ENCODE assay signal across 13 cellular contexts in genomic region chr3:184761120-184761841, GRCh38. TPM values are rescaled to one million over a fixed set of nuclear protein-coding genes. Genes with fewer than 3 reads are reported as not detected.
DNase-seq lines count a peak whose midpoint lies in the region; ATAC-seq, FAIRE-seq and TF ChIP-seq lines count a peak whose summit lies in the region.
"Had no signal": no experiment of that assay in that cellular context is flagged by ENCODE, and none has a peak within 500 bp of the region (broad histone marks: within the 10 kb centered on the region; RNA-seq: fewer than 3 reads in every experiment).

No MANE protein-coding gene starts in this region.

- no peak overlapping the region for H3K27ac ChIP-seq in mesenchymal stem cell (ENCODE audit: low read length, poor library complexity, severe bottlenecking)
- H3K27ac ChIP-seq in uterus = no peak overlapping the region

- peaks cover 90% of the 10 kb centered on the region for H3K4me1 Mint-ChIP-seq in dendritic cell treated with granulocyte-macrophage colony-stimulating factor and Interleukin-4, amounts not matched to agents 40 ng/mL and 50 ng/mL, for 4 days (ENCODE audit: low read depth)
- H3K4me1 Mint-ChIP-seq: activated naive CD8-positive, alpha-beta T cell treated with anti-CD3 and anti-CD28 coated beads for 36 hours had no signal

- no peak overlapping the region for H2BK15ac ChIP-seq in mesenchymal stem cell (ENCODE audit: low read depth, poor library complexity, severe bottlenecking)

- peak overlapping the region in 1 of 2 experiments; percentile 66 for H3K14ac ChIP-seq in mesenchymal stem cell (ENCODE audit: low read length in 2 of 2)

- no peak overlapping the region for H2BK5ac ChIP-seq in mesenchymal stem cell (ENCODE audit: low read depth, low read length, poor library complexity, severe bottlenecking)

- H3K4me3 ChIP-seq in mesenchymal stem cell (ENCODE audit: insufficient read depth in 1 of 2, low read depth in 1 of 2, low read length in 2 of 2) = no peak overlapping the region
- H3K4me3 ChIP-seq in uterus = no peak overlapping the region
- H3K4me3 ChIP-seq: dorsolateral prefrontal cortex had no signal

- no peaks in the 10 kb centered on the region for H3K36me3 Mint-ChIP-seq in dendritic cell treated with granulocyte-macrophage colony-stimulating factor and Interleukin-4, amounts not matched to agents 40 ng/mL and 50 ng/mL, for 4 days (ENCODE audit: low read depth)
- H3K36me3 Mint-ChIP-seq: activated naive CD8-positive, alpha-beta T cell treated with anti-CD3 and anti-CD28 coated beads for 36 hours; naive thymus-derived CD4-positive, alpha-beta T cell had no signal

- H4K8ac ChIP-seq in mesenchymal stem cell (ENCODE audit: low read length) = no peak overlapping the region

- no peak for ATAC-seq in HG03571 (IDR thresholded peaks at IDR 0.05; ENCODE audit: unreplicated experiment)
- ATAC-seq: naive thymus-derived CD4-positive, alpha-beta T cell had no signal

- TF ChIP-seq POLR2A in uterus (IDR thresholded peaks at IDR 0.05) = no peak

- peak overlapping the region; percentile 75 for H3K27ac Mint-ChIP-seq in dendritic cell treated with granulocyte-macrophage colony-stimulating factor and Interleukin-4, amounts not matched to agents 40 ng/mL and 50 ng/mL, for 4 days
- H3K27ac Mint-ChIP-seq: activated naive CD8-positive, alpha-beta T cell treated with anti-CD3 and anti-CD28 coated beads for 36 hours; naive thymus-derived CD4-positive, alpha-beta T cell had no signal

- intact Hi-C loops in dendritic cell treated with granulocyte-macrophage colony-stimulating factor and Interleukin-4, amounts not matched to agents 40 ng/mL and 50 ng/mL, for 4 days (cut with micrococcal nuclease) = no loop called here
- intact Hi-C loops in uterus (cut with DNase I; ENCODE audit: low total_unique reads) = no loop called here

- no peak overlapping the region for H3K9ac ChIP-seq in mesenchymal stem cell (ENCODE audit: low read length)

- H3K27me3 ChIP-seq in mesenchymal stem cell (ENCODE audit: control insufficient read depth in 1 of 2, insufficient read depth in 1 of 2, low read length in 2 of 2) (peaks cover 0 to 28% of the 10 kb centered on the region in 2 experiments), uterus (no peaks in the 10 kb centered on the region)

- no peaks in the 10 kb centered on the region for H3K79me1 ChIP-seq in mesenchymal stem cell (replicated peaks; ENCODE audit: low read length, poor library complexity, severe bottlenecking)

- peaks cover 8% of the 10 kb centered on the region for H3K27me3 Mint-ChIP-seq in dendritic cell treated with granulocyte-macrophage colony-stimulating factor and Interleukin-4, amounts not matched to agents 40 ng/mL and 50 ng/mL, for 4 days

- no peak overlapping the region for H3K4ac ChIP-seq in mesenchymal stem cell (ENCODE audit: low read depth in 1 of 2, low read length in 2 of 2)

- FAIRE-seq in RCC 7860 (lab: Jason Lieb, UNC) = no peak

- H2BK12ac ChIP-seq in mesenchymal stem cell (ENCODE audit: low read length in 2 of 2) = peak overlapping the region in 1 of 2 experiments; percentile 6

- H3K36me3 ChIP-seq in mesenchymal stem cell (ENCODE audit: control insufficient read depth in 1 of 2, insufficient read depth in 2 of 2, low read depth in 1 of 2, low read length in 2 of 2) (no peaks in the 10 kb centered on the region), uterus (no peaks in the 10 kb centered on the region)

- no peak overlapping the region for H3K4me2 ChIP-seq in mesenchymal stem cell (ENCODE audit: low read length, poor library complexity, severe bottlenecking)

- H3K4me1 ChIP-seq in mesenchymal stem cell (ENCODE audit: control insufficient read depth, insufficient read depth, low read depth, low read length) (peaks cover 1% of the 10 kb centered on the region), uterus (peaks cover 3 to 15% of the 10 kb centered on the region in 2 donors)

- no peaks in the 10 kb centered on the region for H3K9me3 ChIP-seq in mesenchymal stem cell (ENCODE audit: control insufficient read depth, low read length)
- H3K9me3 ChIP-seq in uterus = no peaks in the 10 kb centered on the region

- H2AFZ ChIP-seq in mesenchymal stem cell (ENCODE audit: low read depth, low read length) = no peak overlapping the region

- WGBS in mesenchymal stem cell = 83% methylated on average over 10 of the region's 12 CpGs

- H3K4me3 Mint-ChIP-seq in dendritic cell treated with granulocyte-macrophage colony-stimulating factor and Interleukin-4, amounts not matched to agents 40 ng/mL and 50 ng/mL, for 4 days = no peak overlapping the region
- H3K4me3 Mint-ChIP-seq: activated naive CD8-positive, alpha-beta T cell treated with anti-CD3 and anti-CD28 coated beads for 36 hours; naive thymus-derived CD4-positive, alpha-beta T cell had no signal

- no peak overlapping the region for H2AK5ac ChIP-seq in mesenchymal stem cell (ENCODE audit: low read length, severe bottlenecking)

- no peak overlapping the region for H2BK120ac ChIP-seq in mesenchymal stem cell (ENCODE audit: low read depth, low read length)

- DNase-seq in NCI-H1694 (lab: John Stamatoyannopoulos, UW) (peak; percentile 25), NCI-H1694 treated with DMSO at 0.1 percent for 48 hours (lab: John Stamatoyannopoulos, UW) (no peak), mesenchymal stem cell (no peak), uterus (peak; percentile 38 to 68), RCC 7860 (ENCODE audit: low spot score) (no peak), NCI-H69 (lab: John Stamatoyannopoulos, UW) (no peak)
- DNase-seq: activated naive CD8-positive, alpha-beta T cell treated with anti-CD3 and anti-CD28 coated beads for 36 hours; KBM-7; naive thymus-derived CD4-positive, alpha-beta T cell; NCI-H1930 had no signal

- no peaks in the 10 kb centered on the region for H3K9me3 Mint-ChIP-seq in dendritic cell treated with granulocyte-macrophage colony-stimulating factor and Interleukin-4, amounts not matched to agents 40 ng/mL and 50 ng/mL, for 4 days
- H3K9me3 Mint-ChIP-seq: activated naive CD8-positive, alpha-beta T cell treated with anti-CD3 and anti-CD28 coated beads for 36 hours had no signal

- peak overlapping the region in 1 of 2 experiments; percentile 68 for H3K18ac ChIP-seq in mesenchymal stem cell (ENCODE audit: low read depth in 1 of 2, low read length in 2 of 2)

- H3K23ac ChIP-seq in mesenchymal stem cell (ENCODE audit: low read length in 2 of 2) = peak overlapping the region in 1 of 2 experiments; percentile 37

- TF ChIP-seq CTCF in uterus (IDR thresholded peaks at IDR 0.05) = no peak

- H4K91ac ChIP-seq in mesenchymal stem cell (ENCODE audit: low read length) = peak overlapping the region; percentile 25

RNA-seq across cellular contexts. Expression of gene MAGEF1, which starts 49.4 kb away (rescaled TPM):
- polyA plus RNA-seq in mesenchymal stem cell (2013, experiment 1 of 2) = 21.2 TPM
- 22.4 TPM for polyA plus RNA-seq in mesenchymal stem cell (2013, experiment 2 of 2)
- 10 to 100 TPM; 33.9 to 55.4 (median 49.0) TPM for total RNA-seq in uterus

RNA-seq across cellular contexts. Expression of gene VPS8, which starts 50.7 kb away (rescaled TPM):
- 13.9 TPM for polyA plus RNA-seq in mesenchymal stem cell (2013, experiment 1 of 2)
- polyA plus RNA-seq in mesenchymal stem cell (2013, experiment 2 of 2) = 15.3 TPM
- total RNA-seq in uterus = 100 to 1,000 TPM in 3 of 4 donors, 10 to 100 TPM in 1; 76.5 to 281 (median 163) TPM

Comparison
In these comparisons a context has a peak if more than half of its experiments do, and no peak if none do; other contexts are left out.
1. DNase-seq: peak in NCI-H1694 (single experiment) and uterus (2 of 2); none in NCI-H1694 treated with DMSO at 0.1 percent for 48 hours (single experiment), mesenchymal stem cell (single experiment), RCC 7860 (single experiment) and NCI-H69 (single experiment).